In genomic region chr17:18021372-18021771, GRCh38 we compare ENCODE assay signal across 2 cellular contexts.
TF ChIP-seq lines count a peak whose summit lies in the region.

No MANE protein-coding gene starts in this region.

TF ChIP-seq in HCT116, 20 proteins besides CTCF, POLR2A, EP300 and RAD21:
- TF ChIP-seq CEBPB (IDR thresholded peaks at IDR 0.05; ENCODE audit: low read depth) (no peak), ZFX (IDR thresholded peaks at IDR 0.05) (no peak)
TF ChIP-seq in HCT116: peak in this region for 0.

TF ChIP-seq in K562, 482 proteins besides CTCF, POLR2A, EP300 and RAD21:
- TF ChIP-seq HMBOX1 (IDR thresholded peaks at IDR 0.05) (no peak), ATF3 (IDR thresholded peaks at IDR 0.05) (no peak), ATF3 (CRISPR knock-in tag; conservative IDR thresholded peaks at IDR 0.05) (no peak), NFYB (IDR thresholded peaks at IDR 0.05; ENCODE audit: extremely low read depth, insufficient read length) (peak; percentile 31), THRA (IDR thresholded peaks at IDR 0.05) (no peak), SMAD3 (CRISPR knock-in tag; conservative IDR thresholded peaks at IDR 0.05) (no peak), USF1 (CRISPR knock-in tag; IDR thresholded peaks at IDR 0.05) (peak; percentile 48), RAD51 (IDR thresholded peaks at IDR 0.05; ENCODE audit: borderline replicate concordance, low read depth) (peak; percentile 35; the same call in 1 of the 2 replicates), USF2 (CRISPR knock-in tag; IDR thresholded peaks at IDR 0.05) (peak; percentile 50), MECOM (CRISPR knock-in tag; IDR thresholded peaks at IDR 0.05) (no peak)
